In the genomic region with DNA sequence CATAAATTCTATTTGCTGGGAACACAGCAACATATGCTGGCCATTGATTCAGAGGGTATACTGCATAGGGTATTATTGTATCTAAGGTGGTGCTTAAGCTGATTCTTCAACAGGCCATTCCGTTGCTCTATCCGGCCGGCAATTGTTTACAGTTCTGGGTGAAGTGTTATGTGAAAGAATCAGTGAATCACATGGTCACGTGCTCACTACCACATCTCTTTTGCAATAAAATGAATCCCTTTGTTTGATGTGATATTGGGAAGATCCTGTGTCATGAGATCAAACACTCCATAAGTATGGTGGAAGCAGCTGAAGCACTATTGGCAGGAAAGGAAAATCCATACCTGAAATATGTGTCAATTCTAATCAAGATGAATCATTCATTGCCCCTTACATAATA, we compare ENCODE assay signal across 15 cellular contexts. TPM values are rescaled to one million over a fixed set of nuclear protein-coding genes. Genes with fewer than 3 reads are reported as not detected.
DNase-seq lines count a peak whose midpoint lies in the region; ATAC-seq and TF ChIP-seq lines count a peak whose summit lies in the region.
"Had no signal": no experiment of that assay in that cellular context is flagged by ENCODE, and none has a peak within 500 bp of the region (broad histone marks: within the 10 kb centered on the region; RNA-seq: fewer than 3 reads in every experiment).

No MANE protein-coding gene starts in this region.

- H3K4me3 ChIP-seq in colonic mucosa = no peak overlapping the region
- H3K4me3 ChIP-seq: GM23338 had no signal

- H3K9me3 ChIP-seq in colonic mucosa = no peaks in the 10 kb centered on the region

- intact Hi-C loops in colonic mucosa (cut with DNase I) = no loop called here

- no peaks in the 10 kb centered on the region for H3K27me3 ChIP-seq in colonic mucosa

- ATAC-seq in HG03469 (IDR thresholded peaks at IDR 0.05; ENCODE audit: unreplicated experiment) = no peak
- ATAC-seq: GM23338 had no signal

- DNase-seq in NCI-H2029 treated with DMSO at 0.1 percent for 48 hours (lab: John Stamatoyannopoulos, UW) (peak; percentile 10), NCI-H2029 (lab: John Stamatoyannopoulos, UW) (no peak), DMS53 (lab: John Stamatoyannopoulos, UW) (peak; percentile 82), SW480 (ENCODE audit: low spot score) (peak; percentile 1), iris pigment epithelial cell (ENCODE audit: low read depth) (peak; percentile 38), colonic mucosa (no peak)
- DNase-seq in stimulated activated naive CD4-positive, alpha-beta T cell (lab: John Stamatoyannopoulos, UW) = no peak
- DNase-seq: CD4-positive, alpha-beta memory T cell; KG1; NCI-H1092; NCI-H146; NCI-H510A treated with DMSO at 0.1 percent for 48 hours had no signal

- TF ChIP-seq CTCF in colonic mucosa (IDR thresholded peaks at IDR 0.05) = no peak

- no peaks in the 10 kb centered on the region for H3K4me1 ChIP-seq in colonic mucosa

- H3K9ac ChIP-seq in colonic mucosa (ENCODE audit: low read depth in 2 of 2, low read length in 2 of 2) = no peak overlapping the region

- no peak overlapping the region for H3K27ac ChIP-seq in colonic mucosa
- H3K27ac ChIP-seq: 22Rv1 had no signal

- no peaks in the 10 kb centered on the region for H3K36me3 ChIP-seq in colonic mucosa

RNA-seq across cellular contexts. Expression of a gene that starts 7.6 kb away (rescaled TPM):
- total RNA-seq in colonic mucosa = 10 to 100 TPM; 50.3 to 63.0 TPM

Comparison
In these comparisons a context has a peak if more than half of its experiments do, and no peak if none do; other contexts are left out.
1. DNase-seq: peak in NCI-H2029 treated with DMSO at 0.1 percent for 48 hours (single experiment), DMS53 (single experiment), SW480 (single experiment) and iris pigment epithelial cell (single experiment); none in NCI-H2029 (single experiment), stimulated activated naive CD4-positive, alpha-beta T cell (0 of 6) and colonic mucosa (single experiment).